24 cellular contexts compared by ENCODE assay signal in genomic region chr4:140091305-140091704, GRCh38.
DNase-seq lines count a peak whose midpoint lies in the region; ATAC-seq and TF ChIP-seq lines count a peak whose summit lies in the region.
"Had no signal": no experiment of that assay in that cellular context is flagged by ENCODE, and none has a peak within 500 bp of the region (broad histone marks: within the 10 kb centered on the region; RNA-seq: fewer than 3 reads in every experiment).

No MANE protein-coding gene starts in this region.

- no peaks in the 10 kb centered on the region for H3K9me3 Mint-ChIP-seq in endothelial cell (ENCODE audit: unreplicated experiment)
- H3K9me3 Mint-ChIP-seq: CD4-positive, CD25-positive, alpha-beta regulatory T cell; HFFc6; neural crest cell had no signal

- BruUV-seq in PC-3 (replicated peaks; lab: Mats Ljungman, UMichigan) = no TSS peak

- CTCF ChIA-PET in PC-3 (lab: Charles Lee) = no interaction called here

- no peak overlapping the region for H3K4me3 Mint-ChIP-seq in endothelial cell (ENCODE audit: unreplicated experiment)
- H3K4me3 Mint-ChIP-seq: activated naive CD8-positive, alpha-beta T cell; CD4-positive, CD25-positive, alpha-beta regulatory T cell had no signal

- no peaks in the 10 kb centered on the region for H3K9me3 ChIP-seq in PC-3 (ENCODE audit: low read length)
- no peaks in the 10 kb centered on the region for H3K9me3 ChIP-seq in SJCRH30 (replicated peaks)
- H3K9me3 ChIP-seq: body of pancreas, gastroesophageal sphincter, spleen, vagina had no signal

- H3K9me2 ChIP-seq in PC-3 (replicated peaks; ENCODE audit: low read length) = no peaks in the 10 kb centered on the region

- H3K27me3 ChIP-seq in PC-3 (ENCODE audit: low read length) (no peaks in the 10 kb centered on the region), SJCRH30 (no peaks in the 10 kb centered on the region)
- H3K27me3 ChIP-seq: body of pancreas, gastroesophageal sphincter, spleen, vagina had no signal

- H3K4me1 Mint-ChIP-seq in endothelial cell (ENCODE audit: unreplicated experiment) = peaks cover 69% of the 10 kb centered on the region

- no peaks in the 10 kb centered on the region for H3F3A ChIP-seq in PC-3 (ENCODE audit: low read length, unreplicated experiment)

- intact Hi-C loops in PC-3 (cut with micrococcal nuclease) = no loop called here

- no peak overlapping the region for H2AFZ ChIP-seq in PC-3 (ENCODE audit: low read length)

- POLR2A ChIA-PET in PC-3 (lab: Charles Lee; ENCODE audit: unreplicated experiment) = no interaction called here

- peak; percentile 22 for DNase-seq in SIG-M5 treated with dmso at 0.1 percent for 504 hours (lab: John Stamatoyannopoulos, UW; ENCODE audit: unreplicated experiment)
- no peak for DNase-seq in SIG-M5 (lab: John Stamatoyannopoulos, UW)
- DNase-seq in PC-3 = no peak
- no peak for DNase-seq in endothelial cell (ENCODE audit: low spot score)
- peak; percentile 63 for DNase-seq in renal cortical epithelial cell (ENCODE audit: low read depth)
- no peak for DNase-seq in SJCRH30
- no peak for DNase-seq in ecto neural progenitor cell (ENCODE audit: low spot score)
- DNase-seq: activated CD4-positive, alpha-beta T cell treated with anti-CD3 and anti-CD28 coated beads for 1 hour; body of pancreas; CD4-positive, CD25-positive, alpha-beta regulatory T cell; cortex of kidney; DMS53; HFFc6; NCI-H1930; NCI-H446; SHP77; spleen; stimulated activated CD8-positive, alpha-beta memory T cell treated with anti-CD3 and anti-CD28 coated beads, Interleukin-4, amount 100 ng/mL, for 48 hours had no signal

- ATAC-seq in PC-3 (no peak), GM21423 (IDR thresholded peaks at IDR 0.05; ENCODE audit: unreplicated experiment) (no peak)
- ATAC-seq: body of pancreas, esophagus mucosa, gastroesophageal sphincter had no signal

- peak overlapping the region; percentile 64 for H3K27ac Mint-ChIP-seq in endothelial cell (ENCODE audit: unreplicated experiment)
- H3K27ac Mint-ChIP-seq: activated naive CD8-positive, alpha-beta T cell; CD4-positive, CD25-positive, alpha-beta regulatory T cell had no signal

- peak overlapping the region; percentile 24; the same call in 1 of the 2 replicates for H3K4me2 ChIP-seq in PC-3 (ENCODE audit: low read length)

- no peaks in the 10 kb centered on the region for H3K79me2 ChIP-seq in PC-3 (ENCODE audit: low read length)

- no peaks in the 10 kb centered on the region for H3K36me3 ChIP-seq in PC-3 (ENCODE audit: low read depth, low read length)
- no peaks in the 10 kb centered on the region for H3K36me3 ChIP-seq in SJCRH30
- H3K36me3 ChIP-seq: gastroesophageal sphincter, spleen, vagina had no signal

- peaks cover 10% of the 10 kb centered on the region for H3K36me3 Mint-ChIP-seq in endothelial cell (ENCODE audit: low read depth, unreplicated experiment)

- no peak overlapping the region for H3K27ac ChIP-seq in PC-3 (ENCODE audit: low read length)
- H3K27ac ChIP-seq in SJCRH30 = no peak overlapping the region
- H3K27ac ChIP-seq: vagina had no signal

- H3K4me3 ChIP-seq in PC-3 (ENCODE audit: low read length) = no peak overlapping the region
- no peak overlapping the region for H3K4me3 ChIP-seq in SJCRH30
- H3K4me3 ChIP-seq: body of pancreas, spleen, vagina had no signal

- no peak overlapping the region for H3K9ac ChIP-seq in PC-3 (ENCODE audit: low read length)

- peaks cover 8% of the 10 kb centered on the region for H3K27me3 Mint-ChIP-seq in endothelial cell (ENCODE audit: unreplicated experiment)
- H3K27me3 Mint-ChIP-seq: activated naive CD8-positive, alpha-beta T cell had no signal

- H4K20me1 ChIP-seq in PC-3 (ENCODE audit: low read length) = no peaks in the 10 kb centered on the region

- no peak for TF ChIP-seq CTCF in PC-3 (conservative IDR thresholded peaks at IDR 0.05; ENCODE audit: low read depth, low read length)
- TF ChIP-seq CTCF in endothelial cell (IDR thresholded peaks at IDR 0.05; ENCODE audit: unreplicated experiment) = no peak

- peaks cover 62% of the 10 kb centered on the region for H3K4me1 ChIP-seq in PC-3 (ENCODE audit: insufficient read depth, low read length)
- H3K4me1 ChIP-seq in SJCRH30 = no peaks in the 10 kb centered on the region

Comparison
In these comparisons a context has a peak if more than half of its experiments do, and no peak if none do; other contexts are left out.
1. DNase-seq: peak in SIG-M5 treated with dmso at 0.1 percent for 504 hours (single experiment) and renal cortical epithelial cell (single experiment); none in SIG-M5 (single experiment), PC-3 (single experiment), endothelial cell (single experiment), SJCRH30 (0 of 2) and ecto neural progenitor cell (single experiment).